In the genomic region with DNA sequence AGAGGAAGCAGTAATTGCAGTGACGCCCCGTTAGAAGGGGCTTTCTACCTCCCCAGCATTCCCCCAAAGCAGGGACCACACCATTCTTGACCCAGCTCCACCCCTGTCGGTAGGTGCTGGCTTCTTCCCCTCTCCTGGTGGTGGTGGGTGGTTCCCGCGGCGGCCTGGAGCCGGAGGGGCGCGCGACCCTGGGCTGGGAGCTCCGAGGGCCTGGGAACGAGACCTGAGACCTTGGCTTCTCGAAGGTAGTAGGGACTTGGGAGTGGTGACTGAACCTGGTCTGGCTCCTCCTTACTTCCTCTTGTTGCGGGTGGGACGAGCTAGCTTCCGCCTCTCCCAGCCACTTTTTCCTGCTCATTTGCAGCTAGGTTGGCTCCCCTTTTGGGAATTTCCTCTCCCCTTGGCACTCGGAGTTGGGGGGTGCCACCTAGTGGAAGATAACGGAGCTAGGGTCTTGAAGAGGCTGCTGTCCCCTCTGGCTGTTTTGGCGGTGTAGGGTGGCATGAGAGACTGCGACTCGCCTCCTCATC, we compare ENCODE assay signal across 1 cellular context.
TF ChIP-seq lines count a peak whose summit lies in the region.

No MANE protein-coding gene starts in this region.

TF ChIP-seq in HepG2, 621 proteins besides CTCF, POLR2A, EP300 and RAD21 (continued from another document and continues in another):
- TF ChIP-seq, protein P1, sequence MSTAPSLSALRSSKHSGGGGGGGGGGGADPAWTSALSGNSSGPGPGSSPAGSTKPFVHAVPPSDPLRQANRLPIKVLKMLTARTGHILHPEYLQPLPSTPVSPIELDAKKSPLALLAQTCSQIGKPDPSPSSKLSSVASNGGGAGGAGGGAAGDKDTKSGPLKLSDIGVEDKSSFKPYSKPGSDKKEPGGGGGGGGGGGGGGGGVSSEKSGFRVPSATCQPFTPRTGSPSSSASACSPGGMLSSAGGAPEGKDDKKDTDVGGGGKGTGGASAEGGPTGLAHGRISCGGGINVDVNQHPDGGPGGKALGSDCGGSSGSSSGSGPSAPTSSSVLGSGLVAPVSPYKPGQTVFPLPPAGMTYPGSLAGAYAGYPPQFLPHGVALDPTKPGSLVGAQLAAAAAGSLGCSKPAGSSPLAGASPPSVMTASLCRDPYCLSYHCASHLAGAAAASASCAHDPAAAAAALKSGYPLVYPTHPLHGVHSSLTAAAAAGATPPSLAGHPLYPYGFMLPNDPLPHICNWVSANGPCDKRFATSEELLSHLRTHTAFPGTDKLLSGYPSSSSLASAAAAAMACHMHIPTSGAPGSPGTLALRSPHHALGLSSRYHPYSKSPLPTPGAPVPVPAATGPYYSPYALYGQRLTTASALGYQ (CRISPR knock-in tag; IDR thresholded peaks at IDR 0.05): no peak
- TF ChIP-seq ZNF777 (CRISPR knock-in tag; IDR thresholded peaks at IDR 0.05): no peak; the same call in 1 of the 2 replicates
- TF ChIP-seq ZNF747 (CRISPR knock-in tag; IDR thresholded peaks at IDR 0.05; ENCODE audit: borderline replicate concordance): 0 out of 2 replicates have a peak, but pooled peaks have one; percentile 51
- no peak for TF ChIP-seq ZFP36 (IDR thresholded peaks at IDR 0.05; ENCODE audit: borderline replicate concordance, low read depth, low read length, partially characterized antibody)
- TF ChIP-seq ZNF318 (CRISPR knock-in tag; IDR thresholded peaks at IDR 0.05): peak; percentile 13; the same call in 1 of the 2 replicates
- TF ChIP-seq NCOA1 (CRISPR knock-in tag; IDR thresholded peaks at IDR 0.05): no peak
- TF ChIP-seq ZNF343 (CRISPR knock-in tag; IDR thresholded peaks at IDR 0.05): no peak
- no peak for TF ChIP-seq CHD2 (IDR thresholded peaks at IDR 0.05; ENCODE audit: low read depth, low read length)
- 0 out of 2 replicates have a peak, but pooled peaks have one; percentile 63 for TF ChIP-seq KLF13 (CRISPR knock-in tag; IDR thresholded peaks at IDR 0.05)
- peak; percentile 68 for TF ChIP-seq XRCC5 (optimal IDR thresholded peaks at IDR 0.05; ENCODE audit: low read length)
- peak; percentile 78; the same call in 1 of the 2 replicates for TF ChIP-seq ARID2 (CRISPR knock-in tag; IDR thresholded peaks at IDR 0.05; ENCODE audit: borderline replicate concordance)
- TF ChIP-seq ZNF230 (CRISPR knock-in tag; IDR thresholded peaks at IDR 0.05): peak; percentile 27; the same call in 1 of the 2 replicates
- TF ChIP-seq, protein P2, sequence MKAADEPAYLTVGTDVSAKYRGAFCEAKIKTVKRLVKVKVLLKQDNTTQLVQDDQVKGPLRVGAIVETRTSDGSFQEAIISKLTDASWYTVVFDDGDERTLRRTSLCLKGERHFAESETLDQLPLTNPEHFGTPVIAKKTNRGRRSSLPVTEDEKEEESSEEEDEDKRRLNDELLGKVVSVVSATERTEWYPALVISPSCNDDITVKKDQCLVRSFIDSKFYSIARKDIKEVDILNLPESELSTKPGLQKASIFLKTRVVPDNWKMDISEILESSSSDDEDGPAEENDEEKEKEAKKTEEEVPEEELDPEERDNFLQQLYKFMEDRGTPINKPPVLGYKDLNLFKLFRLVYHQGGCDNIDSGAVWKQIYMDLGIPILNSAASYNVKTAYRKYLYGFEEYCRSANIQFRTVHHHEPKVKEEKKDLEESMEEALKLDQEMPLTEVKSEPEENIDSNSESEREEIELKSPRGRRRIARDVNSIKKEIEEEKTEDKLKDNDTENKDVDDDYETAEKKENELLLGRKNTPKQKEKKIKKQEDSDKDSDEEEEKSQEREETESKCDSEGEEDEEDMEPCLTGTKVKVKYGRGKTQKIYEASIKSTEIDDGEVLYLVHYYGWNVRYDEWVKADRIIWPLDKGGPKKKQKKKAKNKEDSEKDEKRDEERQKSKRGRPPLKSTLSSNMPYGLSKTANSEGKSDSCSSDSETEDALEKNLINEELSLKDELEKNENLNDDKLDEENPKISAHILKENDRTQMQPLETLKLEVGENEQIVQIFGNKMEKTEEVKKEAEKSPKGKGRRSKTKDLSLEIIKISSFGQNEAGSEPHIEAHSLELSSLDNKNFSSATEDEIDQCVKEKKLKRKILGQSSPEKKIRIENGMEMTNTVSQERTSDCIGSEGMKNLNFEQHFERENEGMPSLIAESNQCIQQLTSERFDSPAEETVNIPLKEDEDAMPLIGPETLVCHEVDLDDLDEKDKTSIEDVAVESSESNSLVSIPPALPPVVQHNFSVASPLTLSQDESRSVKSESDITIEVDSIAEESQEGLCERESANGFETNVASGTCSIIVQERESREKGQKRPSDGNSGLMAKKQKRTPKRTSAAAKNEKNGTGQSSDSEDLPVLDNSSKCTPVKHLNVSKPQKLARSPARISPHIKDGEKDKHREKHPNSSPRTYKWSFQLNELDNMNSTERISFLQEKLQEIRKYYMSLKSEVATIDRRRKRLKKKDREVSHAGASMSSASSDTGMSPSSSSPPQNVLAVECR (CRISPR knock-in tag; IDR thresholded peaks at IDR 0.05; ENCODE audit: borderline replicate concordance): no peak; the same call in 1 of the 2 replicates
- TF ChIP-seq SMC3 (IDR thresholded peaks at IDR 0.05; ENCODE audit: low read length): peak; percentile 59; the same call in 1 of the 2 replicates
- TF ChIP-seq, protein P3, sequence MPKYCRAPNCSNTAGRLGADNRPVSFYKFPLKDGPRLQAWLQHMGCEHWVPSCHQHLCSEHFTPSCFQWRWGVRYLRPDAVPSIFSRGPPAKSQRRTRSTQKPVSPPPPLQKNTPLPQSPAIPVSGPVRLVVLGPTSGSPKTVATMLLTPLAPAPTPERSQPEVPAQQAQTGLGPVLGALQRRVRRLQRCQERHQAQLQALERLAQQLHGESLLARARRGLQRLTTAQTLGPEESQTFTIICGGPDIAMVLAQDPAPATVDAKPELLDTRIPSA (CRISPR knock-in tag; IDR thresholded peaks at IDR 0.05; ENCODE audit: borderline replicate concordance): no peak; the same call in 1 of the 2 replicates
- no peak for TF ChIP-seq ZNF256 (CRISPR knock-in tag; conservative IDR thresholded peaks at IDR 0.05)
- 0 out of 2 replicates have a peak, but pooled peaks have one; percentile 78 for TF ChIP-seq ZNF839 (CRISPR knock-in tag; IDR thresholded peaks at IDR 0.05; ENCODE audit: borderline replicate concordance)
- TF ChIP-seq ZMYM2 (CRISPR knock-in tag; IDR thresholded peaks at IDR 0.05): no peak
- TF ChIP-seq CC2D1A (CRISPR knock-in tag; IDR thresholded peaks at IDR 0.05): no peak
- TF ChIP-seq ZBTB21 (CRISPR knock-in tag; IDR thresholded peaks at IDR 0.05): no peak; the same call in 1 of the 2 replicates
- TF ChIP-seq CREM (IDR thresholded peaks at IDR 0.05): 0 out of 2 replicates have a peak, but pooled peaks have one; percentile 2
- no peak for TF ChIP-seq CREM (CRISPR knock-in tag; IDR thresholded peaks at IDR 0.05)
- TF ChIP-seq MED1 (CRISPR knock-in tag; IDR thresholded peaks at IDR 0.05): peak; percentile 32; the same call in 1 of the 2 replicates
- no peak for TF ChIP-seq RARA (CRISPR knock-in tag; IDR thresholded peaks at IDR 0.05)
- TF ChIP-seq, protein P4, sequence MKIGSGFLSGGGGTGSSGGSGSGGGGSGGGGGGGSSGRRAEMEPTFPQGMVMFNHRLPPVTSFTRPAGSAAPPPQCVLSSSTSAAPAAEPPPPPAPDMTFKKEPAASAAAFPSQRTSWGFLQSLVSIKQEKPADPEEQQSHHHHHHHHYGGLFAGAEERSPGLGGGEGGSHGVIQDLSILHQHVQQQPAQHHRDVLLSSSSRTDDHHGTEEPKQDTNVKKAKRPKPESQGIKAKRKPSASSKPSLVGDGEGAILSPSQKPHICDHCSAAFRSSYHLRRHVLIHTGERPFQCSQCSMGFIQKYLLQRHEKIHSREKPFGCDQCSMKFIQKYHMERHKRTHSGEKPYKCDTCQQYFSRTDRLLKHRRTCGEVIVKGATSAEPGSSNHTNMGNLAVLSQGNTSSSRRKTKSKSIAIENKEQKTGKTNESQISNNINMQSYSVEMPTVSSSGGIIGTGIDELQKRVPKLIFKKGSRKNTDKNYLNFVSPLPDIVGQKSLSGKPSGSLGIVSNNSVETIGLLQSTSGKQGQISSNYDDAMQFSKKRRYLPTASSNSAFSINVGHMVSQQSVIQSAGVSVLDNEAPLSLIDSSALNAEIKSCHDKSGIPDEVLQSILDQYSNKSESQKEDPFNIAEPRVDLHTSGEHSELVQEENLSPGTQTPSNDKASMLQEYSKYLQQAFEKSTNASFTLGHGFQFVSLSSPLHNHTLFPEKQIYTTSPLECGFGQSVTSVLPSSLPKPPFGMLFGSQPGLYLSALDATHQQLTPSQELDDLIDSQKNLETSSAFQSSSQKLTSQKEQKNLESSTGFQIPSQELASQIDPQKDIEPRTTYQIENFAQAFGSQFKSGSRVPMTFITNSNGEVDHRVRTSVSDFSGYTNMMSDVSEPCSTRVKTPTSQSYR (CRISPR knock-in tag; IDR thresholded peaks at IDR 0.05; ENCODE audit: borderline replicate concordance): no peak
- no peak; the same call in 1 of the 2 replicates for TF ChIP-seq TOPORS (CRISPR knock-in tag; IDR thresholded peaks at IDR 0.05)
- TF ChIP-seq ZNF253 (CRISPR knock-in tag; IDR thresholded peaks at IDR 0.05; ENCODE audit: borderline replicate concordance): no peak
- TF ChIP-seq IRF2 (CRISPR knock-in tag; IDR thresholded peaks at IDR 0.05): no peak
- peak; percentile 3; the same call in 1 of the 2 replicates for TF ChIP-seq KDM5B (CRISPR knock-in tag; IDR thresholded peaks at IDR 0.05; ENCODE audit: borderline replicate concordance)
- 0 out of 2 replicates have a peak, but pooled peaks have one; percentile 24 for TF ChIP-seq TBX2 (CRISPR knock-in tag; IDR thresholded peaks at IDR 0.05; ENCODE audit: borderline replicate concordance)
- 0 out of 2 replicates have a peak, but pooled peaks have one; percentile 3 for TF ChIP-seq HMG20A (CRISPR knock-in tag; IDR thresholded peaks at IDR 0.05; ENCODE audit: borderline replicate concordance)
- 0 out of 2 replicates have a peak, but pooled peaks have one; percentile 47 for TF ChIP-seq ZNF674 (CRISPR knock-in tag; IDR thresholded peaks at IDR 0.05; ENCODE audit: low read depth)
- TF ChIP-seq ZMAT3 (CRISPR knock-in tag; conservative IDR thresholded peaks at IDR 0.05): no peak
- TF ChIP-seq GATAD1 (CRISPR knock-in tag; IDR thresholded peaks at IDR 0.05): no peak
- peak; percentile 52 for TF ChIP-seq AGO2 (optimal IDR thresholded peaks at IDR 0.05; ENCODE audit: low read depth, low read length)
- TF ChIP-seq THAP11 (CRISPR knock-in tag; IDR thresholded peaks at IDR 0.05): no peak
- TF ChIP-seq SP4 (CRISPR knock-in tag; IDR thresholded peaks at IDR 0.05): peak; percentile 56; the same call in 1 of the 2 replicates
- TF ChIP-seq PHF20 (CRISPR knock-in tag; IDR thresholded peaks at IDR 0.05): no peak
- TF ChIP-seq, protein P5, sequence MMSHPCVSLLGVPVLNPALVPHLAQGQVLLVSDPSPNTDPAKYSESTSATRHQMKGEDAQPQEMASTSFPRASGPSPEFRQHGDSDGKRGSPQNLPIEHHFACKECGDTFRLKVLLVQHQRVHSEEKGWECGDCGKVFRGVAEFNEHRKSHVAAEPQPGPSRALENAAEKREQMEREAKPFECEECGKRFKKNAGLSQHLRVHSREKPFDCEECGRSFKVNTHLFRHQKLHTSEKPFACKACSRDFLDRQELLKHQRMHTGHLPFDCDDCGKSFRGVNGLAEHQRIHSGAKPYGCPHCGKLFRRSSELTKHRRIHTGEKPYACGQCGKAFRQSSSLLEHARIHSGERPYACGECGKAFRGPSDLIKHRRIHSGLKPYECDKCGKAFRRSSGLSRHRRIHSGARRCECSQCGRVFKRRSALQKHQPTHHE (CRISPR knock-in tag; IDR thresholded peaks at IDR 0.05; ENCODE audit: borderline replicate concordance): no peak
- peak; percentile 63 for TF ChIP-seq ELF3 (CRISPR knock-in tag; IDR thresholded peaks at IDR 0.05)
- TF ChIP-seq KMT2A (CRISPR knock-in tag; IDR thresholded peaks at IDR 0.05): peak; percentile 17; the same call in 1 of the 2 replicates
- 0 out of 2 replicates have a peak, but pooled peaks have one; percentile 33 for TF ChIP-seq ZNF782 (CRISPR knock-in tag; IDR thresholded peaks at IDR 0.05; ENCODE audit: borderline replicate concordance)
